Comparison of ENCODE assay signal across 27 cellular contexts in the genomic region with DNA sequence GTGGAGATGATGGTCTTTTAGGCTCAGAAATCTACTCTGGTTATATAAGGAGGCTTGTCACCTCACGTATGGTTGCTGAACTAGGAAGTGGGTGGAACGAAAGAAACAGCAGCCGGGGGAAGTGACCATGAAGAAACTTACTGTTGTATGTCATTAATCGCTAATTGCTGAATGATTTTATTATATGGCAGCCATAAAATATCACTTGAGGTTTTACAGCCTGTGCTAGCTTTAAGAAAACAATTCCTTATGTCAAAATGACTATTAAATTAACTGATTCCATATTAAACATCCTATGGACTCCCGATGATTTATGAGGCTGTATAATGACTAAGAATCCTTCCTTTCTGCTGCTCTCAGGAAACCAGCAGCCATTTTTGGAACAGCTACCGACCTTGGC.
"Had no signal": no experiment of that assay in that cellular context is flagged by ENCODE, and none has a peak within 500 bp of the region (broad histone marks: within the 10 kb centered on the region; RNA-seq: fewer than 3 reads in every experiment).

No MANE protein-coding gene starts in this region.

- ATAC-seq: activated CD4-positive, CD25-positive, alpha-beta regulatory T cell treated with anti-CD3 and anti-CD28 coated beads, Interleukin-2, amount 50 U/mL, for 24 hours; activated CD8-positive, alpha-beta T cell treated with anti-CD3 and anti-CD28 coated beads for 36 hours; activated T-cell treated with anti-CD3 and anti-CD28 coated beads, Interleukin-2, amount 50 U/mL, for 4 hours; activated T-helper 17 cell treated with anti-CD3 and anti-CD28 coated beads, Interleukin-2, amount 50 U/mL, for 72 hours; esophagus mucosa; foreskin keratinocyte; gastrocnemius medialis; T-helper 17 cell had no signal

- H3K9me3 ChIP-seq: gastrocnemius medialis, heart right ventricle had no signal

- H3K27ac ChIP-seq: brain microvascular endothelial cell, coronary artery, dorsolateral prefrontal cortex, foreskin keratinocyte, gastrocnemius medialis, heart right ventricle, WERI-Rb-1 had no signal

- H3K4me1 ChIP-seq: foreskin keratinocyte, gastrocnemius medialis, heart right ventricle had no signal

- H3K4me3 ChIP-seq: coronary artery, dorsolateral prefrontal cortex, gastrocnemius medialis, heart right ventricle had no signal

- H3K27me3 ChIP-seq: brain microvascular endothelial cell, foreskin keratinocyte, gastrocnemius medialis, heart right ventricle had no signal

- DNase-seq: activated B cell treated with CpG ODN at 0.5 μM for 24 hours; activated CD4-positive, alpha-beta T cell treated with anti-CD3 and anti-CD28 coated beads for 48 hours; activated CD4-positive, alpha-beta T cell treated with anti-CD3 and anti-CD28 coated beads, Interleukin-2, amount 50 U/mL, for 1 hour; activated CD4-positive, alpha-beta T cell treated with anti-CD3 and anti-CD28 coated beads, Interleukin-2, amount 50 U/mL, for 48 hours; activated CD8-positive, alpha-beta memory T cell treated with anti-CD3 and anti-CD28 coated beads for 24 hours; activated CD8-positive, alpha-beta T cell treated with anti-CD3 and anti-CD28 coated beads for 36 hours; activated effector memory CD4-positive, alpha-beta T cell treated with Interleukin-2 at 50 U/mL for 16 hours; activated gamma-delta T cell treated with Interleukin-2 at 50 U/mL for 16 hours; activated naive CD4-positive, alpha-beta T cell treated with anti-CD3 and anti-CD28 coated beads, Interleukin-2, amount 50 U/mL, for 16 hours; activated naive CD4-positive, alpha-beta T cell treated with Interleukin-2 at 50 U/mL for 16 hours; activated T-cell treated with anti-CD3 and anti-CD28 coated beads, Interleukin-2, amount 50 U/mL, for 4 hours; amniotic stem cell; anterior cingulate cortex; brain microvascular endothelial cell; dorsolateral prefrontal cortex; effector memory CD4-positive, alpha-beta T cell; endodermal cell; foreskin keratinocyte; gastrocnemius medialis; heart right ventricle; T-helper 17 cell; T1000; WERI-Rb-1 had no signal

- H3K36me3 ChIP-seq: brain microvascular endothelial cell, gastrocnemius medialis, heart right ventricle, WERI-Rb-1 had no signal
